In the genomic region with DNA sequence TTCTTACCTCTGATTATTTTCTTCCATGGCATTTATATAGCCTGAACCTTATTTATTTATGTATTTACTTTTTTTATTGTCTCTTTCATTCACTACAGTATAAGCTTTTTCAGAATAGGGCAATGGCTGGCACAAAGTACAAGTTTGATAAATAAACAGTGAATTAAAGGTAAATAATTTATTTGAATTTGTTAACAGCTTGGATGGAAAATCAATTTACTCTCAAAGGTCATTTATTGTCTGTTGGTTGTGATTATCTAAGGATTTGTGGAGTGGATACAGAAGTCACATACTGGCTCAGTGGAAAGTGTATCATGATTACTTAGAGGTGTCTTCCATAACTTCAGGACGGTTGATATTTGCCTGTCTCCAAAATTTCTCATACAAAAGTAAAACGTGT, we compare ENCODE assay signal across 6 cellular contexts.
"Had no signal": no experiment of that assay in that cellular context is flagged by ENCODE, and none has a peak within 500 bp of the region (broad histone marks: within the 10 kb centered on the region; RNA-seq: fewer than 3 reads in every experiment).

No MANE protein-coding gene starts in this region.

- FAIRE-seq: HTR-8/SVneo, K562 had no signal

- H3K4me3 ChIP-seq: K562 had no signal

- H3K27ac ChIP-seq: HL-60 had no signal

- DNase-seq: IMR-90, KBM-7, KG1 had no signal

- ATAC-seq: K562 had no signal
